Comparison of ENCODE assay signal across 18 cellular contexts in genomic region chr4:133839326-133839725, GRCh38.
A peak's percentile ranks its signal among the peaks of the same experiment; 100 is the strongest.
DNase-seq lines count a peak whose midpoint lies in the region; ATAC-seq, FAIRE-seq and TF ChIP-seq lines count a peak whose summit lies in the region.
"Had no signal": no experiment of that assay in that cellular context is flagged by ENCODE, and none has a peak within 500 bp of the region (broad histone marks: within the 10 kb centered on the region; RNA-seq: fewer than 3 reads in every experiment).

No MANE protein-coding gene starts in this region.

- H3K36me3 ChIP-seq in DND-41 (ENCODE audit: insufficient read depth, low read length), result peaks cover 6% of the 10 kb centered on the region; the same call in 1 of the 2 replicates
- H3K36me3 ChIP-seq: ascending aorta, HAP-1, Peyer's patch, upper lobe of left lung had no signal

- in situ Hi-C loops in KBM-7 (cut with MboI; ENCODE audit: low pct_unique_long_range_greater_than_20kb, low sequenced_read_pairs), result no loop called here

- intact Hi-C loops in dorsolateral prefrontal cortex (cut with DNase I), result no loop called here

- FAIRE-seq in RCC 7860 (lab: Jason Lieb, UNC), result peak; percentile 2
- FAIRE-seq: G401.6 had no signal

- peak; percentile 24 for TF ChIP-seq CTCF in DND-41 (IDR thresholded peaks at IDR 0.05; ENCODE audit: borderline replicate concordance, extremely low read depth, low read length, poor library complexity, severe bottlenecking)
- peak; percentile 10 for TF ChIP-seq CTCF in fibroblast of pulmonary artery (IDR thresholded peaks at IDR 0.05; ENCODE audit: low read length, missing control alignments)
- TF ChIP-seq CTCF in dorsolateral prefrontal cortex (IDR thresholded peaks at IDR 0.05 in 54 of 56, conservative IDR thresholded peaks at IDR 0.05 in 2 of 56; ENCODE audit: low read depth in 1 of 56, partially characterized antibody in 56 of 56), result no peak

- peaks cover 6% of the 10 kb centered on the region for H3K4me1 ChIP-seq in DND-41 (ENCODE audit: insufficient read depth, low read length)
- H3K4me1 ChIP-seq: ascending aorta, HAP-1, Peyer's patch, upper lobe of left lung had no signal

- no peak overlapping the region for H3K4me2 ChIP-seq in DND-41 (ENCODE audit: insufficient read depth, low read length)

- H3K27me3 ChIP-seq in DND-41 (ENCODE audit: insufficient read depth, low read length, poor library complexity) (no peaks in the 10 kb centered on the region), dorsolateral prefrontal cortex (no peaks in the 10 kb centered on the region)
- H3K27me3 ChIP-seq: ascending aorta, Peyer's patch, upper lobe of left lung had no signal

- H3K9me3 ChIP-seq in DND-41 (ENCODE audit: insufficient read depth, low read length, severe bottlenecking), result peaks cover 30% of the 10 kb centered on the region
- H3K9me3 ChIP-seq: HAP-1, Peyer's patch had no signal

- no peaks in the 10 kb centered on the region for H4K20me1 ChIP-seq in DND-41 (ENCODE audit: insufficient read depth, low read length)

- H3K27ac ChIP-seq in DND-41 (ENCODE audit: low read length) (no peak overlapping the region), dorsolateral prefrontal cortex (no peak overlapping the region)
- H3K27ac ChIP-seq: ascending aorta, Peyer's patch, upper lobe of left lung had no signal

- no peaks in the 10 kb centered on the region for H3K79me2 ChIP-seq in DND-41 (ENCODE audit: insufficient read depth, low read length)

- no peak for ATAC-seq in DND-41 (ENCODE audit: insufficient read depth, low read depth)
- ATAC-seq in HG03520 (IDR thresholded peaks at IDR 0.05; ENCODE audit: unreplicated experiment), result no peak
- ATAC-seq in GM19328 (IDR thresholded peaks at IDR 0.05; ENCODE audit: unreplicated experiment), result no peak
- ATAC-seq: right cardiac atrium had no signal

- DNase-seq in DND-41, result no peak
- DNase-seq in KBM-7, result peak; percentile 68
- no peak for DNase-seq in RCC 7860 (ENCODE audit: low spot score)
- DNase-seq in fibroblast of pulmonary artery (ENCODE audit: low read depth), result peak; percentile 19
- no peak for DNase-seq in dorsolateral prefrontal cortex
- DNase-seq: activated CD4-positive, alpha-beta T cell treated with anti-CD3 and anti-CD28 coated beads, Interleukin-2, amount 50 U/mL, for 4 hours; C1 segment of cervical spinal cord; mesenchymal stem cell; NCI-H1048; Peyer's patch; right cardiac atrium; stimulated activated CD4-positive, alpha-beta T cell treated with anti-CD3 and anti-CD28 coated beads, Interleukin-2, amount 100 ng/mL, for 48 hours; upper lobe of left lung had no signal

- no peak overlapping the region for H3K9ac ChIP-seq in DND-41 (ENCODE audit: low read depth, low read length)

- H2AFZ ChIP-seq in DND-41 (ENCODE audit: low read depth, low read length), result no peak overlapping the region

- H3K4me3 ChIP-seq in DND-41 (ENCODE audit: low read depth in 1 of 2, low read length in 2 of 2), result no peak overlapping the region
- no peak overlapping the region for H3K4me3 ChIP-seq in fibroblast of pulmonary artery (replicated peaks; ENCODE audit: low read depth, low read length)
- no peak overlapping the region for H3K4me3 ChIP-seq in dorsolateral prefrontal cortex
- H3K4me3 ChIP-seq: ascending aorta, HAP-1, Peyer's patch, upper lobe of left lung had no signal

Comparison
In these comparisons a context has a peak if more than half of its experiments do, and no peak if none do; other contexts are left out.
1. DNase-seq: peak in KBM-7 (single experiment) and fibroblast of pulmonary artery (single experiment); none in DND-41 (single experiment), RCC 7860 (single experiment) and dorsolateral prefrontal cortex (0 of 10).
2. CTCF ChIP-seq: peak in DND-41 (single experiment) and fibroblast of pulmonary artery (single experiment); none in dorsolateral prefrontal cortex (0 of 56).